8 cellular contexts compared by ENCODE assay signal in the genomic region with DNA sequence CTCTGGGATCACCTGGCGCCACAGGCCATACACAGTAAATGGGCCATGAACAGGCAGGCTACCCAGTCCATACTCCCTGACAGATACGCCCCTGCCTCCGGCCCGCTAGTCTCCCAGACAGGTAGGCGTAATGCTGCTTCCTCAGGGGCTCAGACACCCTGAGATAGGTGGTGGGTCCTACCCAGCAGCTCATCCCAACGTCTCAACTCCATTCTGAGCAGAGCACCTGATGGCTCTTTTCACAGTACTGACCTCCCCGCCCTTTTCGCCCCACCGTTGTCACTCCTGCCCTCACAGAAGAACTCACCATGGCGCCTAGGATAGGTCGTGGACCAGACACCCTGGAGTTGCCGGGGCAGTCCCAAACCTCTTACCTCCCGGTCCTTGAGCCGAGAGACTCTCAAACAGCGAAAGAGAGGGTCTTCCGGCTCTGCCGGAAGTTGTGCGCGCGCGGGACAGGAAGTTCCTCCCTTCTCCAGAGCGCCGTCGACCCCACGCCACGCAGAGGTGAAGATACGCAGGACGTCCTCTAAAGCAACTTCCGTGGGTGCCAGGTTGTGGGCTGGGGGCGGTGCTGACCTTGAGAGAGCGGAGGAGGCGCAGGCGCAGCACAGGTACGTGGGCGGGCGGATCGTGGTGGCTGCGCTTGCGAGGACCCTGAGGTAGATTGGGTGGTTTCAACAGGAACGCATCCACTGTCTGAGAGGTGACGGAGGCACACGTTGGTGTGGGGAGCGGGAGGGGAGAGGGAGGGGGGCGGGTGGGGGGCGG. TPM values are rescaled to one million over a fixed set of nuclear protein-coding genes. Genes with fewer than 3 reads are reported as not detected.
DNase-seq lines count a peak whose midpoint lies in the region; ATAC-seq and TF ChIP-seq lines count a peak whose summit lies in the region.

A gene (minus strand): TSS at position 432 of the 771 bp plus-strand sequence. CDS start 122 bp downstream, at position 310.

- intact Hi-C loops in Panc1 (cut with micrococcal nuclease; ENCODE audit: unreplicated experiment), result loop anchor here (5.0 kb wide), 2 partner anchors 126 to 404 kb away; no protein-coding TSS in a partner anchor

- H3K27ac Mint-ChIP-seq in activated T-cell treated with anti-CD3 and anti-CD28 coated beads, Interleukin-2, amount 50 U/mL, for 24 hours, result peak within 1 kb of the TSS; percentile 99

- peaks cover 61% of the 10 kb centered on the region for H3K4me1 Mint-ChIP-seq in activated T-cell treated with anti-CD3 and anti-CD28 coated beads, Interleukin-2, amount 50 U/mL, for 24 hours (ENCODE audit: low read depth)

- peak within 1 kb of the TSS; percentile 98 for H3K4me3 Mint-ChIP-seq in activated T-cell treated with anti-CD3 and anti-CD28 coated beads, Interleukin-2, amount 50 U/mL, for 24 hours

- no peaks in the 10 kb centered on the region for H3K9me3 ChIP-seq in Panc1 (ENCODE audit: control insufficient read depth, insufficient read depth, low read depth, low read length)
- H3K9me3 ChIP-seq in muscle layer of duodenum (ENCODE audit: control insufficient read depth in 1 of 2, low read length in 2 of 2), result no peaks in the 10 kb centered on the region

- ATAC-seq in GM21786 (IDR thresholded peaks at IDR 0.05; ENCODE audit: unreplicated experiment) (peak; percentile 99), Panc1 (peak; percentile 100), esophagus mucosa (peak; percentile 100)

- POLR2A ChIA-PET in Panc1 (lab: Charles Lee), result interaction anchor here (0.5 kb wide), 1 partner anchor 95 kb away, joined by 4 read pairs; no protein-coding TSS in a partner anchor

- no peak for TF ChIP-seq CTCF in KMS-11 (conservative IDR thresholded peaks at IDR 0.05; ENCODE audit: low read depth, low read length)
- no peak for TF ChIP-seq CTCF in Panc1 (IDR thresholded peaks at IDR 0.05)

- H3K36me3 Mint-ChIP-seq in activated T-cell treated with anti-CD3 and anti-CD28 coated beads, Interleukin-2, amount 50 U/mL, for 24 hours (ENCODE audit: low read depth), result peaks cover 88% of the 10 kb centered on the region

- CTCF ChIA-PET in Panc1 (lab: Charles Lee), result interaction anchor here (0.5 kb wide), 1 partner anchor 8 kb away, joined by 3 read pairs; no protein-coding TSS in a partner anchor

- H3K4me3 ChIP-seq in KMS-11 (IDR thresholded peaks at IDR 0.05; ENCODE audit: insufficient read depth, low read depth, low read length), result no peak within 1 kb of the TSS
- H3K4me3 ChIP-seq in Panc1 (ENCODE audit: low read depth in 2 of 2, low read length in 2 of 2), result peak within 1 kb of the TSS; percentile 99
- H3K4me3 ChIP-seq in muscle layer of duodenum (ENCODE audit: low read depth in 1 of 2, low read length in 2 of 2), result peak within 1 kb of the TSS; percentile 98 to 99

- DNase-seq in DMS79 treated with DMSO at 0.1 percent for 48 hours (lab: John Stamatoyannopoulos, UW) (peak; percentile 79), Panc1 (ENCODE audit: low read depth, low spot score) (peak; percentile 53)
- DNase-seq in activated T-cell treated with anti-CD3 and anti-CD28 coated beads, Interleukin-2, amount 50 U/mL, for 24 hours, result peak; percentile 92
- peak; percentile 86 for DNase-seq in stimulated activated CD8-positive, alpha-beta memory T cell treated with anti-CD3 and anti-CD28 coated beads, Interleukin-7, amount 100 ng/mL, for 24 hours (ENCODE audit: low read depth)

- H3K27ac ChIP-seq in KMS-11 (peak within 1 kb of the TSS; percentile 56; the same call in 1 of the 2 replicates), Panc1 (ENCODE audit: low read length) (peak within 1 kb of the TSS; percentile 97), muscle layer of duodenum (ENCODE audit: low read length) (peak within 1 kb of the TSS; percentile 92)

- no TSS peak for BruUV-seq in Panc1 (replicated peaks; lab: Mats Ljungman, UMichigan)

- no peaks in the 10 kb centered on the region for H3K36me3 ChIP-seq in KMS-11 (ENCODE audit: insufficient read depth)
- peaks cover 15% of the 10 kb centered on the region for H3K36me3 ChIP-seq in Panc1 (ENCODE audit: control insufficient read depth, insufficient read depth, low read length)
- H3K36me3 ChIP-seq in muscle layer of duodenum (ENCODE audit: control insufficient read depth in 1 of 2, insufficient read depth in 2 of 2, low read length in 2 of 2), result peaks cover 4 to 17% of the 10 kb centered on the region in 2 donors

- H3K27me3 Mint-ChIP-seq in activated T-cell treated with anti-CD3 and anti-CD28 coated beads, Interleukin-2, amount 50 U/mL, for 24 hours, result no peaks in the 10 kb centered on the region

- no peaks in the 10 kb centered on the region for H4K20me1 ChIP-seq in KMS-11 (ENCODE audit: insufficient read depth)

- H2AFZ ChIP-seq in KMS-11 (ENCODE audit: low read depth), result peak within 1 kb of the TSS; percentile 95

- H3K27me3 ChIP-seq in KMS-11 (ENCODE audit: insufficient read depth, low read depth), result no peaks in the 10 kb centered on the region
- H3K27me3 ChIP-seq in Panc1 (ENCODE audit: control insufficient read depth, insufficient read depth, low read length), result no peaks in the 10 kb centered on the region
- H3K27me3 ChIP-seq in muscle layer of duodenum (ENCODE audit: low read depth, low read length), result no peaks in the 10 kb centered on the region

- H3K9ac ChIP-seq in KMS-11, result peak within 1 kb of the TSS; percentile 66; the same call in 1 of the 2 replicates

- H3K9me3 Mint-ChIP-seq in activated T-cell treated with anti-CD3 and anti-CD28 coated beads, Interleukin-2, amount 50 U/mL, for 24 hours, result peaks cover 2% of the 10 kb centered on the region

- peaks cover 36% of the 10 kb centered on the region for H3K4me1 ChIP-seq in KMS-11 (ENCODE audit: low read depth, poor library complexity, severe bottlenecking)
- peaks cover 21% of the 10 kb centered on the region for H3K4me1 ChIP-seq in Panc1 (ENCODE audit: control insufficient read depth, insufficient read depth, low read length)
- peaks cover 0 to 27% of the 10 kb centered on the region in 2 donors for H3K4me1 ChIP-seq in muscle layer of duodenum (ENCODE audit: control insufficient read depth in 1 of 2, insufficient read depth in 2 of 2, low read length in 2 of 2)

- H3K79me2 ChIP-seq in KMS-11 (ENCODE audit: insufficient read depth, low read depth), result peaks cover 63% of the 10 kb centered on the region

- in situ Hi-C loops in Panc1 (cut with HindIII; ENCODE audit: low pct_unique_long_range_greater_than_20kb, low sequenced_read_pairs), result no loop called here

- H3K4me2 ChIP-seq in KMS-11, result peak within 1 kb of the TSS; percentile 99

RNA-seq across cellular contexts. Expression of the gene that starts here (rescaled TPM):
- total RNA-seq in Panc1 (2021; ENCODE audit: unreplicated experiment) (16.3 TPM), esophagus mucosa (9.3 TPM)
- 4.7 TPM for polyA plus RNA-seq in Panc1 (2012; ENCODE audit: insufficient read length)
